In the genomic region with DNA sequence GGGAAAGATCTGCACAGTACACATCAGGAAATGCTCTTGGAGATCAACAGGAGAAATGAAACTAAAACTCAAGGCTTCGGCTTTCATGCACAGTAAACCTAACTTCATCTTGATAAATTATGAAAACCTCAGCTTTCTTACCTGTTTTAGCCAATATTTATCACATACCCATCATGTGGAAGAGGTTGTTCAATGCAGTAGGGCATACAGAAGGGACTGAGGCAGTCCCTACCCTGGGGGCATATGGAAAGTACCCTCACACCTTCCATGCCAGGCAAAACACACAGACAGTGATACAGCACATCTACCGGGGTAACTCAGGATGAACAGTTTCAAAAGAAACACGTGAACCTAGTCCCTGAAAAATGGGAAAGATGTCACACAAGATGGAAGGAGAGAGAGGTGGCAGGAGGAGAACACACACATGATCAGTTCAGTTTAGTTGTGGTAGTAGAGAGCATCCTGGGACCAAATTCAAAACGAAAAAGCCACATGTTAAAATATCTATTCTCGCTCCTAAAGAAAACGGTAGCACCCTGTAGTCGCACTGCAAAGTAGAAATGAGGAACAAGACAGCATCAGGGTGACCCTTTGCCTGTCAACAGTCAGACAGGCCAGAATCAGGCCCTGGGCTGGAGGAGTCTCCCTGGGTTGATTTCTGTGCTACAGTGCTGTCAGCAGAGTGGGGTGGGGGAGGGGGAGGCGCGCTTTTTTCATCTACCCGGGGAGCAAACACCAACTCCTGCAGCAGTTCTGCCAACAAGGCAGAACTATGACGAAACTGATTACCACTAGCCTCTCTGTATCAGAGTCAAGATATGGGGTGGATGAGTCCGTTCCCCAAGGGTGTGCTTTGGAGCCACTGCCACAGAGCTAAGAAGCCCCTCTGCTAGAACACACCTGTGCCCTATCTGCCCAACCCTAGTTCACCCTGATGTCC, we compare ENCODE assay signal across 8 cellular contexts. TPM values are rescaled to one million over a fixed set of nuclear protein-coding genes. Genes with fewer than 3 reads are reported as not detected.
DNase-seq lines count a peak whose midpoint lies in the region; ATAC-seq, FAIRE-seq and TF ChIP-seq lines count a peak whose summit lies in the region.

No MANE protein-coding gene starts in this region.

- TF ChIP-seq CTCF in Loucy (conservative IDR thresholded peaks at IDR 0.05; ENCODE audit: low read length) (no peak), esophagus squamous epithelium (IDR thresholded peaks at IDR 0.05) (no peak), neural crest cell (conservative IDR thresholded peaks at IDR 0.05) (no peak)

- peak overlapping the region; percentile 89 for H3K9ac ChIP-seq in Loucy (ENCODE audit: low read depth, low read length, poor library complexity, severe bottlenecking)

- FAIRE-seq in urothelium cell line (lab: Jason Lieb, UNC): no peak

- WGBS in esophagus squamous epithelium, 2 donors: 7 to 14% methylated on average over 12 of the region's 12 CpGs

- H3K79me2 ChIP-seq in Loucy (ENCODE audit: insufficient read depth, low read length): peaks cover 73% of the 10 kb centered on the region

- H3K4me3 ChIP-seq in Loucy (ENCODE audit: low read length, poor library complexity, severe bottlenecking): peak overlapping the region; percentile 93
- peak overlapping the region; percentile 66 to 90 (median 84) for H3K4me3 ChIP-seq in esophagus squamous epithelium

- H3K9me3 Mint-ChIP-seq in activated CD4-positive, alpha-beta T cell treated with anti-CD3 and anti-CD28 coated beads, Interleukin-2, amount 10 ng/mL, durations not matched to agents 24 days and 14 days: no peaks in the 10 kb centered on the region
- no peaks in the 10 kb centered on the region for H3K9me3 Mint-ChIP-seq in neural crest cell

- H3K36me3 Mint-ChIP-seq in activated CD4-positive, alpha-beta T cell treated with anti-CD3 and anti-CD28 coated beads, Interleukin-2, amount 10 ng/mL, durations not matched to agents 24 days and 14 days (ENCODE audit: low read depth): peaks cover 33% of the 10 kb centered on the region
- peaks cover 4% of the 10 kb centered on the region for H3K36me3 Mint-ChIP-seq in neural crest cell (ENCODE audit: low read depth)

- no peaks in the 10 kb centered on the region for H3K27me3 Mint-ChIP-seq in activated CD4-positive, alpha-beta T cell treated with anti-CD3 and anti-CD28 coated beads, Interleukin-2, amount 10 ng/mL, durations not matched to agents 24 days and 14 days
- H3K27me3 Mint-ChIP-seq in neural crest cell (ENCODE audit: low read depth): no peaks in the 10 kb centered on the region

- intact Hi-C loops in activated CD4-positive, alpha-beta T cell treated with anti-CD3 and anti-CD28 coated beads, Interleukin-2, amount 10 ng/mL, durations not matched to agents 24 days and 14 days (cut with micrococcal nuclease): loop anchor here (1.0 to 5.0 kb wide), 4 partner anchors 11 to 1487 kb away; a partner anchor contains a TSS
- intact Hi-C loops in esophagus squamous epithelium (cut with DNase I): no loop called here

- H4K20me1 ChIP-seq in Loucy (ENCODE audit: insufficient read depth, low read length, poor library complexity, severe bottlenecking): peaks cover 37% of the 10 kb centered on the region

- no peaks in the 10 kb centered on the region for H3K9me2 ChIP-seq in Loucy (replicated peaks; ENCODE audit: low read depth, low read length)

- ATAC-seq in HG02623 (IDR thresholded peaks at IDR 0.05; ENCODE audit: unreplicated experiment): no peak
- no peak for ATAC-seq in GM21619 (IDR thresholded peaks at IDR 0.05; ENCODE audit: unreplicated experiment)

- H3K4me2 ChIP-seq in Loucy (ENCODE audit: low read depth, low read length, poor library complexity, severe bottlenecking): peak overlapping the region; percentile 85

- no peak for TF ChIP-seq POLR2A in esophagus squamous epithelium (IDR thresholded peaks at IDR 0.05)

- no peaks in the 10 kb centered on the region for H3F3A ChIP-seq in Loucy (ENCODE audit: low read depth)

- H3K9me3 ChIP-seq in Loucy (ENCODE audit: insufficient read depth, low read depth, low read length) (no peaks in the 10 kb centered on the region), esophagus squamous epithelium (no peaks in the 10 kb centered on the region)

- H3K27ac ChIP-seq in esophagus squamous epithelium: peak overlapping the region; percentile 83 to 99 (median 98)

- H2AFZ ChIP-seq in Loucy (ENCODE audit: low read length): no peak overlapping the region

- H3K4me1 ChIP-seq in Loucy (ENCODE audit: insufficient read depth, low read length, poor library complexity, severe bottlenecking) (peaks cover 33% of the 10 kb centered on the region), esophagus squamous epithelium (peaks cover 4 to 49% (median 19%) of the 10 kb centered on the region in 3 donors)

- H3K27me3 ChIP-seq in Loucy (ENCODE audit: insufficient read depth, low read length, poor library complexity, severe bottlenecking): no peaks in the 10 kb centered on the region
- H3K27me3 ChIP-seq in esophagus squamous epithelium: no peaks in the 10 kb centered on the region

- H3K4me3 Mint-ChIP-seq in activated CD4-positive, alpha-beta T cell treated with anti-CD3 and anti-CD28 coated beads, Interleukin-2, amount 10 ng/mL, durations not matched to agents 24 days and 14 days: peak overlapping the region; percentile 92
- peak overlapping the region; percentile 93 for H3K4me3 Mint-ChIP-seq in neural crest cell

- peaks cover 46% of the 10 kb centered on the region for H3K4me1 Mint-ChIP-seq in activated CD4-positive, alpha-beta T cell treated with anti-CD3 and anti-CD28 coated beads, Interleukin-2, amount 10 ng/mL, durations not matched to agents 24 days and 14 days
- peaks cover 40% of the 10 kb centered on the region for H3K4me1 Mint-ChIP-seq in neural crest cell

- DNase-seq in ELF-1 (ENCODE audit: low read depth, low spot score) (peak; percentile 42), esophagus squamous epithelium (lab: John Stamatoyannopoulos, UW) (no peak), neural crest cell (ENCODE audit: low read depth, low spot score) (no peak), urothelium cell line (ENCODE audit: low spot score) (no peak)
- peak; percentile 79 for DNase-seq in activated CD4-positive, alpha-beta T cell treated with anti-CD3 and anti-CD28 coated beads, Interleukin-2, amount 10 ng/mL, durations not matched to agents 24 days and 14 days

- H3K36me3 ChIP-seq in Loucy (ENCODE audit: insufficient read depth, low read length): peaks cover 8% of the 10 kb centered on the region; the same call in 1 of the 2 replicates
- peaks cover 0 to 16% (median 0%) of the 10 kb centered on the region in 3 donors for H3K36me3 ChIP-seq in esophagus squamous epithelium

- H3K27ac Mint-ChIP-seq in activated CD4-positive, alpha-beta T cell treated with anti-CD3 and anti-CD28 coated beads, Interleukin-2, amount 10 ng/mL, durations not matched to agents 24 days and 14 days: peak overlapping the region; percentile 91
- peak overlapping the region; percentile 88 for H3K27ac Mint-ChIP-seq in neural crest cell (ENCODE audit: unreplicated experiment)

RNA-seq across cellular contexts. Expression of a gene that starts 1.3 kb away (rescaled TPM):
- 42.6 and 45.0 TPM in 2 replicates for total RNA-seq in activated CD4-positive, alpha-beta T cell treated with anti-CD3 and anti-CD28 coated beads, Interleukin-2, amount 10 ng/mL, durations not matched to agents 24 days and 14 days
- total RNA-seq in esophagus squamous epithelium: 10 to 100 TPM; 11.2 to 19.8 (median 14.4) TPM
- 57.1 and 66.3 TPM in 2 replicates for total RNA-seq in neural crest cell

RNA-seq across cellular contexts. Expression of a gene that starts 2.1 kb away (rescaled TPM):
- 35.2 and 37.6 TPM in 2 replicates for total RNA-seq in activated CD4-positive, alpha-beta T cell treated with anti-CD3 and anti-CD28 coated beads, Interleukin-2, amount 10 ng/mL, durations not matched to agents 24 days and 14 days
- 10 to 100 TPM; 14.6 to 25.7 (median 17.5) TPM for total RNA-seq in esophagus squamous epithelium
- total RNA-seq in neural crest cell: 30.4 and 32.6 TPM in 2 replicates

RNA-seq across cellular contexts. Expression of a gene that starts 17.3 kb away (rescaled TPM):
- total RNA-seq in activated CD4-positive, alpha-beta T cell treated with anti-CD3 and anti-CD28 coated beads, Interleukin-2, amount 10 ng/mL, durations not matched to agents 24 days and 14 days: 25.7 and 28.5 TPM in 2 replicates
- total RNA-seq in esophagus squamous epithelium (10 to 100 TPM; 15.8 to 54.0 (median 24.7) TPM), neural crest cell (38.0 and 38.4 TPM in 2 replicates)

RNA-seq across cellular contexts. Expression of a gene that starts 48.8 kb away (rescaled TPM):
- 96.2 and 99.9 TPM in 2 replicates for total RNA-seq in activated CD4-positive, alpha-beta T cell treated with anti-CD3 and anti-CD28 coated beads, Interleukin-2, amount 10 ng/mL, durations not matched to agents 24 days and 14 days
- total RNA-seq in esophagus squamous epithelium (10 to 100 TPM; 33.0 to 57.4 (median 45.6) TPM), neural crest cell (69.4 and 71.5 TPM in 2 replicates)

RNA-seq across cellular contexts. Expression of a gene that starts 49.5 kb away (rescaled TPM):
- total RNA-seq in activated CD4-positive, alpha-beta T cell treated with anti-CD3 and anti-CD28 coated beads, Interleukin-2, amount 10 ng/mL, durations not matched to agents 24 days and 14 days: 121 and 123 TPM in 2 replicates
- total RNA-seq in esophagus squamous epithelium (10 to 100 TPM in 2 of 4 donors, 1 to 10 TPM in 2; 3.4 to 16.7 (median 9.1) TPM), neural crest cell (47.1 and 49.8 TPM in 2 replicates)

Comparison
In these comparisons a context has a peak if more than half of its experiments do, and no peak if none do; other contexts are left out.
1. DNase-seq: peak in ELF-1 (single experiment) and activated CD4-positive, alpha-beta T cell treated with anti-CD3 and anti-CD28 coated beads, Interleukin-2, amount 10 ng/mL, durations not matched to agents 24 days and 14 days (single experiment); none in esophagus squamous epithelium (single experiment), neural crest cell (single experiment) and urothelium cell line (single experiment).